Comparison of ENCODE assay signal across 15 cellular contexts in genomic region chr11:12148882-12149281, GRCh38. TPM values are rescaled to one million over a fixed set of nuclear protein-coding genes. Genes with fewer than 3 reads are reported as not detected.
DNase-seq lines count a peak whose midpoint lies in the region; ATAC-seq and TF ChIP-seq lines count a peak whose summit lies in the region.
"Had no signal": no experiment of that assay in that cellular context is flagged by ENCODE, and none has a peak within 500 bp of the region (broad histone marks: within the 10 kb centered on the region; RNA-seq: fewer than 3 reads in every experiment).

No MANE protein-coding gene starts in this region.

- peaks cover 48% of the 10 kb centered on the region for H3K36me3 Mint-ChIP-seq in activated CD4-positive, alpha-beta T cell treated with anti-CD3 and anti-CD28 coated beads, Interleukin-2, amount 10 ng/mL, durations not matched to agents 24 days and 14 days (ENCODE audit: low read depth)
- no peaks in the 10 kb centered on the region for H3K36me3 Mint-ChIP-seq in stimulated activated naive B cell treated with anti-CD40 and anti-IgM and Interleukin-4, amounts not matched to agents 10 μg/mL and 1 μg/mL and 100 μg/mL, for 72 hours
- H3K36me3 Mint-ChIP-seq: naive B cell had no signal

- H3K4me3 ChIP-seq in HL-60 (replicated peaks; ENCODE audit: insufficient read depth, low read length) = no peak overlapping the region
- no peak overlapping the region for H3K4me3 ChIP-seq in ascending aorta
- H3K4me3 ChIP-seq in stomach smooth muscle (ENCODE audit: low read length in 2 of 2) = no peak overlapping the region
- H3K4me3 ChIP-seq: adrenal gland, colonic mucosa, lower lobe of right lung had no signal

- H3K27me3 Mint-ChIP-seq in activated CD4-positive, alpha-beta T cell treated with anti-CD3 and anti-CD28 coated beads, Interleukin-2, amount 10 ng/mL, durations not matched to agents 24 days and 14 days = no peaks in the 10 kb centered on the region
- peaks cover 10 to 12% of the 10 kb centered on the region in 2 donors for H3K27me3 Mint-ChIP-seq in stimulated activated naive B cell treated with anti-CD40 and anti-IgM and Interleukin-4, amounts not matched to agents 10 μg/mL and 1 μg/mL and 100 μg/mL, for 72 hours
- H3K27me3 Mint-ChIP-seq: naive B cell had no signal

- H3K36me3 ChIP-seq in ascending aorta = peaks cover 7 to 27% of the 10 kb centered on the region in 2 donors
- H3K36me3 ChIP-seq in stomach smooth muscle (ENCODE audit: control insufficient read depth in 2 of 2, insufficient read depth in 2 of 2, low read length in 2 of 2) = peaks cover 5 to 10% of the 10 kb centered on the region in 2 donors
- H3K36me3 ChIP-seq: colonic mucosa had no signal

- no peak overlapping the region for H3K9ac ChIP-seq in stomach smooth muscle (ENCODE audit: low read length in 2 of 2)

- intact Hi-C loops in activated CD4-positive, alpha-beta T cell treated with anti-CD3 and anti-CD28 coated beads, Interleukin-2, amount 10 ng/mL, durations not matched to agents 24 days and 14 days (cut with micrococcal nuclease) = no loop called here
- intact Hi-C loops in ascending aorta (cut with DNase I) = no loop called here

- H3K27me3 ChIP-seq in HL-60 (ENCODE audit: insufficient read depth, poor library complexity, severe bottlenecking) = no peaks in the 10 kb centered on the region
- H3K27me3 ChIP-seq in ascending aorta = no peaks in the 10 kb centered on the region
- H3K27me3 ChIP-seq in stomach smooth muscle (ENCODE audit: control insufficient read depth in 1 of 2, insufficient read depth in 2 of 2, low read length in 2 of 2) = no peaks in the 10 kb centered on the region
- H3K27me3 ChIP-seq: adrenal gland, colonic mucosa had no signal

- TF ChIP-seq CTCF in HL-60 (IDR thresholded peaks at IDR 0.05; ENCODE audit: insufficient read depth, low read length) (no peak), ascending aorta (IDR thresholded peaks at IDR 0.05) (no peak)

- H3K4me1 Mint-ChIP-seq in activated CD4-positive, alpha-beta T cell treated with anti-CD3 and anti-CD28 coated beads, Interleukin-2, amount 10 ng/mL, durations not matched to agents 24 days and 14 days = peaks cover 79% of the 10 kb centered on the region
- peaks cover 19 to 24% of the 10 kb centered on the region in 2 donors for H3K4me1 Mint-ChIP-seq in stimulated activated naive B cell treated with anti-CD40 and anti-IgM and Interleukin-4, amounts not matched to agents 10 μg/mL and 1 μg/mL and 100 μg/mL, for 72 hours
- H3K4me1 Mint-ChIP-seq: naive B cell had no signal

- ATAC-seq in stimulated activated naive B cell treated with anti-CD40 and anti-IgM and Interleukin-4, amounts not matched to agents 10 μg/mL and 1 μg/mL and 100 μg/mL, for 72 hours (replicated peaks) = no peak

- H3K4me1 ChIP-seq in ascending aorta = peaks cover 9 to 58% of the 10 kb centered on the region in 2 donors
- peaks cover 36% of the 10 kb centered on the region for H3K4me1 ChIP-seq in stomach smooth muscle (ENCODE audit: control insufficient read depth, insufficient read depth, low read length)
- H3K4me1 ChIP-seq: adrenal gland had no signal

- H3K9me3 Mint-ChIP-seq in activated CD4-positive, alpha-beta T cell treated with anti-CD3 and anti-CD28 coated beads, Interleukin-2, amount 10 ng/mL, durations not matched to agents 24 days and 14 days = peaks cover 7% of the 10 kb centered on the region
- no peaks in the 10 kb centered on the region for H3K9me3 Mint-ChIP-seq in stimulated activated naive B cell treated with anti-CD40 and anti-IgM and Interleukin-4, amounts not matched to agents 10 μg/mL and 1 μg/mL and 100 μg/mL, for 72 hours
- H3K9me3 Mint-ChIP-seq: naive B cell had no signal

- peak overlapping the region; percentile 98 for H3K27ac Mint-ChIP-seq in activated CD4-positive, alpha-beta T cell treated with anti-CD3 and anti-CD28 coated beads, Interleukin-2, amount 10 ng/mL, durations not matched to agents 24 days and 14 days
- H3K27ac Mint-ChIP-seq in stimulated activated naive B cell treated with anti-CD40 and anti-IgM and Interleukin-4, amounts not matched to agents 10 μg/mL and 1 μg/mL and 100 μg/mL, for 72 hours = no peak overlapping the region

- no peak for DNase-seq in activated CD4-positive, alpha-beta T cell treated with anti-CD3 and anti-CD28 coated beads, Interleukin-2, amount 10 ng/mL, durations not matched to agents 24 days and 14 days
- DNase-seq in activated CD4-positive, alpha-beta T cell treated with anti-CD3 and anti-CD28 coated beads for 48 hours = no peak
- DNase-seq in HL-60 (ENCODE audit: low read depth in 1 of 2, low spot score in 1 of 2) (no peak), ascending aorta (ENCODE audit: low spot score in 2 of 2) (no peak), anterior cingulate cortex (lab: John Stamatoyannopoulos, UW) (no peak), occipital lobe (lab: John Stamatoyannopoulos, UW) (no peak)
- no peak for DNase-seq in stimulated activated naive B cell treated with anti-CD40 and anti-IgM and Interleukin-4, amounts not matched to agents 10 μg/mL and 1 μg/mL and 100 μg/mL, for 72 hours
- DNase-seq: adrenal gland, colonic mucosa, glutamatergic neuron, lower lobe of right lung, naive B cell, NCI-H510A treated with DMSO at 0.1 percent for 48 hours, substantia nigra had no signal

- peak overlapping the region; percentile 58 for H3K4me3 Mint-ChIP-seq in activated CD4-positive, alpha-beta T cell treated with anti-CD3 and anti-CD28 coated beads, Interleukin-2, amount 10 ng/mL, durations not matched to agents 24 days and 14 days
- no peak overlapping the region for H3K4me3 Mint-ChIP-seq in stimulated activated naive B cell treated with anti-CD40 and anti-IgM and Interleukin-4, amounts not matched to agents 10 μg/mL and 1 μg/mL and 100 μg/mL, for 72 hours
- H3K4me3 Mint-ChIP-seq: naive B cell had no signal

- H3K27ac ChIP-seq in HL-60 (replicated peaks) = peak overlapping the region; percentile 75
- H3K27ac ChIP-seq in ascending aorta = peak overlapping the region; percentile 76 to 98
- H3K27ac ChIP-seq in stomach smooth muscle (ENCODE audit: low read length) = peak overlapping the region; percentile 49
- H3K27ac ChIP-seq: colonic mucosa, lower lobe of right lung had no signal

- no peaks in the 10 kb centered on the region for H3K9me3 ChIP-seq in ascending aorta
- no peaks in the 10 kb centered on the region for H3K9me3 ChIP-seq in stomach smooth muscle (ENCODE audit: control insufficient read depth in 2 of 2, low read length in 2 of 2)
- H3K9me3 ChIP-seq: adrenal gland, colonic mucosa, lower lobe of right lung had no signal

RNA-seq across cellular contexts. Expression of gene MICAL2, which starts 38.5 kb away (rescaled TPM):
- 501 and 510 TPM in 2 replicates for total RNA-seq in activated CD4-positive, alpha-beta T cell treated with anti-CD3 and anti-CD28 coated beads, Interleukin-2, amount 10 ng/mL, durations not matched to agents 24 days and 14 days
- 237 TPM for total RNA-seq in ascending aorta
- 28.2 TPM for total RNA-seq in occipital lobe
